Comparison of ENCODE assay signal across 22 cellular contexts in genomic region chr2:238975408-238975807, GRCh38.
"Had no signal": no experiment of that assay in that cellular context is flagged by ENCODE, and none has a peak within 500 bp of the region (broad histone marks: within the 10 kb centered on the region; RNA-seq: fewer than 3 reads in every experiment).

No MANE protein-coding gene starts in this region.

- FAIRE-seq: TTC549 had no signal

- ATAC-seq: activated CD8-positive, alpha-beta memory T cell treated with anti-CD3 and anti-CD28 coated beads, Interleukin-2, amount 10 ng/mL, durations not matched to agents 7 days and 5 days; activated T-helper 17 cell treated with anti-CD3 and anti-CD28 coated beads, Interleukin-2, amount 50 U/mL, for 72 hours; T-cell had no signal

- DNase-seq: activated B cell treated with CpG ODN at 0.5 μM for 24 hours; activated CD4-positive, alpha-beta T cell treated with anti-CD3 and anti-CD28 coated beads for 1 hour; activated CD4-positive, alpha-beta T cell treated with anti-CD3 and anti-CD28 coated beads, Interleukin-2, amount 10 ng/mL, durations not matched to agents 24 days and 14 days; activated CD4-positive, alpha-beta T cell treated with anti-CD3 and anti-CD28 coated beads, Interleukin-2, amount 50 U/mL, for 48 hours; activated CD8-positive, alpha-beta memory T cell treated with anti-CD3 and anti-CD28 coated beads, Interleukin-2, amount 10 ng/mL, durations not matched to agents 7 days and 5 days; activated gamma-delta T cell; activated naive CD4-positive, alpha-beta T cell treated with anti-CD3 and anti-CD28 coated beads for 36 hours; activated T-cell treated with anti-CD3 and anti-CD28 coated beads, Interleukin-2, amount 50 U/mL, for 24 hours; caudate nucleus; Kasumi-1; NCI-H1048; NCI-H146; NCI-H187 treated with DMSO at 0.1 percent for 48 hours; NCI-H2081 treated with DMSO at 0.1 percent for 48 hours; NCI-H446; NCI-H524; SHP77 treated with DMSO at 0.1 percent for 48 hours; T-cell; T-helper 2 cell; T1000 had no signal
